8 cellular contexts compared by ENCODE assay signal in the genomic region with DNA sequence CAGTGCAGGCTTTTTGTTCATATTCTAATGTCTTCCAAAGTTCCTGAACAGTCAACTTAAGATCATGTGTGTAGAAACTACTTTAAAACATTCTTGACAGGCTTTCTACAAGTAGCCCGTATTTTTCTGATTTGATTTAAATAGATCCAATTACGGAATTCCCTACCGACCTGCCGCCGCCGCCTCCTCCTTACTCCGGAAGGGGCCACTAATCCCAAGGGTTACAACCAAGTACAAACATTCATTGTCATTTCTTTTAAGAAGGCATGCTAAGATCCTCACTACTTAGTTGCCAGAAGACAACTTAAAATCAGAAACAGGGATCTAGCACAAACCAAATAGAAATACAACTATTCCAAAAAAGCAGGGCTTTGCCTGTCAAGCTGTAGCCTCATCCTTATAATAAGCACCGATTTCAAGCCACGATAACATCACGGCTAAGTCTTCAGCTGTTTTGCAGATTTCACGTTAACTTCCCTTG. TPM values are rescaled to one million over a fixed set of nuclear protein-coding genes. Genes with fewer than 3 reads are reported as not detected.
DNase-seq lines count a peak whose midpoint lies in the region; ATAC-seq and TF ChIP-seq lines count a peak whose summit lies in the region.

No MANE protein-coding gene starts in this region.

- H3K4me3 Mint-ChIP-seq in activated B cell treated with CpG ODN at 0.5 μM for 24 hours: peak overlapping the region; percentile 89

- H3K27ac Mint-ChIP-seq in activated B cell treated with CpG ODN at 0.5 μM for 24 hours: peak overlapping the region; percentile 99

- H3K36me3 Mint-ChIP-seq in activated B cell treated with CpG ODN at 0.5 μM for 24 hours (ENCODE audit: low read depth): peaks cover 32% of the 10 kb centered on the region

- POLR2A ChIA-PET in activated B cell treated with CpG ODN at 0.5 μM for 24 hours (lab: Charles Lee) (interaction anchor here (0.6 to 2.7 kb wide), 8 partner anchors 10 to 467 kb away, joined by 3 to 21 read pairs (median 4); a partner anchor contains a TSS), GM10248 (lab: Yijun Ruan, JAX) (no interaction called here)

- H3K36me3 ChIP-seq in cardiac muscle cell: no peaks in the 10 kb centered on the region
- peaks cover 0 to 4% (median 0%) of the 10 kb centered on the region in 9 donors for H3K36me3 ChIP-seq in heart right ventricle

- no peaks in the 10 kb centered on the region for H3K4me1 ChIP-seq in cardiac muscle cell (ENCODE audit: low read depth)
- peaks cover 4 to 49% (median 46%) of the 10 kb centered on the region in 9 donors for H3K4me1 ChIP-seq in heart right ventricle

- H3K4me1 Mint-ChIP-seq in activated B cell treated with CpG ODN at 0.5 μM for 24 hours: peaks cover 62% of the 10 kb centered on the region

- H3K9me3 ChIP-seq in cardiac muscle cell (ENCODE audit: low read depth) (no peaks in the 10 kb centered on the region), heart right ventricle (no peaks in the 10 kb centered on the region)

- CTCF ChIA-PET in activated B cell treated with CpG ODN at 0.5 μM for 24 hours (lab: Charles Lee) (interaction anchor here (1.4 kb wide), 1 partner anchor 20 kb away, joined by 3 read pairs; no protein-coding TSS in a partner anchor), GM10248 (lab: Yijun Ruan, JAX) (interaction anchor here (1.7 kb wide), 1 partner anchor 8 kb away, joined by 4 read pairs; no protein-coding TSS in a partner anchor)

- H3K27me3 ChIP-seq in cardiac muscle cell: no peaks in the 10 kb centered on the region
- no peaks in the 10 kb centered on the region for H3K27me3 ChIP-seq in heart right ventricle

- WGBS in heart right ventricle, 2 donors: 0 to 1% methylated on average over 11 of the region's 11 CpGs

- H3K27ac ChIP-seq in cardiac muscle cell (peak overlapping the region; percentile 97), heart right ventricle (peak overlapping the region; percentile 69 to 96 (median 88))

- no peak for TF ChIP-seq CTCF in cardiac muscle cell (IDR thresholded peaks at IDR 0.05; ENCODE audit: low read depth, low read length)
- TF ChIP-seq CTCF in activated B cell treated with CpG ODN at 0.5 μM for 24 hours (IDR thresholded peaks at IDR 0.05): no peak
- no peak for TF ChIP-seq CTCF in heart right ventricle (IDR thresholded peaks at IDR 0.05)
- TF ChIP-seq CTCF in GM10248 (IDR thresholded peaks at IDR 0.05; ENCODE audit: control extremely low read depth, extremely low read depth, low read depth, missing control alignments): no peak

- DNase-seq in cardiac muscle cell (ENCODE audit: low read depth in 1 of 2, low spot score in 1 of 2) (peak; percentile 19 to 20), Right ventricle myocardium inferior (ENCODE audit: missing footprints) (no peak), activated B cell treated with CpG ODN at 0.5 μM for 24 hours (no peak), heart right ventricle (peak in 1 of 2 donors; percentile 11), sciatic nerve (ENCODE audit: low spot score) (no peak), medulla oblongata (ENCODE audit: extremely low spot score) (no peak), COLO668 (lab: John Stamatoyannopoulos, UW; ENCODE audit: unreplicated experiment) (no peak), GM10248 (ENCODE audit: extremely low spot score) (no peak)

- ATAC-seq in Right ventricle myocardium inferior (no peak), activated B cell treated with CpG ODN at 0.5 μM for 24 hours (ENCODE audit: low read depth) (no peak), heart right ventricle (peak in 4 of 8 donors; percentile 24 to 55 (median 37)), sciatic nerve (peak; percentile 30)

- peak overlapping the region; percentile 75 for H3K4me3 ChIP-seq in cardiac muscle cell
- H3K4me3 ChIP-seq in heart right ventricle: peak overlapping the region; percentile 61 to 96 (median 80)

- intact Hi-C loops in Right ventricle myocardium inferior (cut with DNase I) (loop anchor here (2.0 to 5.0 kb wide), 2 partner anchors 88 to 109 kb away; a partner anchor contains a TSS), activated B cell treated with CpG ODN at 0.5 μM for 24 hours (cut with micrococcal nuclease) (loop anchor here (1.0 to 10.0 kb wide), 3 partner anchors 12 to 421 kb away; a partner anchor contains a TSS), heart right ventricle (cut with DNase I) (loop anchor here in 3 of 10 donors (1.0 to 5.0 kb wide), 3 partner anchors 48 to 109 kb away; a partner anchor contains a TSS), sciatic nerve (cut with DNase I) (no loop called here)

- no peaks in the 10 kb centered on the region for H3K27me3 Mint-ChIP-seq in activated B cell treated with CpG ODN at 0.5 μM for 24 hours

- H3K9me3 Mint-ChIP-seq in activated B cell treated with CpG ODN at 0.5 μM for 24 hours: no peaks in the 10 kb centered on the region

RNA-seq across cellular contexts. Expression of a gene that starts 0.8 kb away (rescaled TPM):
- total RNA-seq in cardiac muscle cell (28.2 and 40.3 TPM in 2 replicates), Right ventricle myocardium inferior (42.7 TPM), activated B cell treated with CpG ODN at 0.5 μM for 24 hours (83.0 and 93.0 TPM in 2 replicates), heart right ventricle (10 to 100 TPM; 38.5 to 47.6 (median 42.9) TPM), sciatic nerve (60.9 TPM)
- polyA plus RNA-seq in cardiac muscle cell (44.4 and 53.7 TPM in 2 replicates), heart right ventricle (10 to 100 TPM; 10.5 to 18.1 TPM)

RNA-seq across cellular contexts. Expression of a gene that starts 47.8 kb away (rescaled TPM):
- total RNA-seq in cardiac muscle cell (14.4 and 16.0 TPM in 2 replicates), Right ventricle myocardium inferior (23.8 TPM), activated B cell treated with CpG ODN at 0.5 μM for 24 hours (41.5 and 41.7 TPM in 2 replicates), heart right ventricle (10 to 100 TPM; 19.0 to 26.4 (median 20.7) TPM), sciatic nerve (19.4 TPM)
- polyA plus RNA-seq in cardiac muscle cell (26.1 and 44.2 TPM in 2 replicates), heart right ventricle (10 to 100 TPM in 1 of 2 donors, 1 to 10 TPM in 1; 7.5 to 13.3 TPM)

Comparison
In these comparisons a context has a peak if more than half of its experiments do, and no peak if none do; other contexts are left out.
1. DNase-seq: peak in cardiac muscle cell (2 of 2); none in Right ventricle myocardium inferior (single experiment), activated B cell treated with CpG ODN at 0.5 μM for 24 hours (single experiment), sciatic nerve (single experiment), medulla oblongata (single experiment), COLO668 (single experiment) and GM10248 (single experiment).